ENCODE assay signal across 2 cellular contexts in genomic region chr2:45932278-45932975, GRCh38.
TF ChIP-seq lines count a peak whose summit lies in the region.

No MANE protein-coding gene starts in this region.

TF ChIP-seq in SK-N-SH, 30 proteins besides CTCF, POLR2A, EP300 and RAD21 (continued from another document):
- no peak for TF ChIP-seq IRF3 (IDR thresholded peaks at IDR 0.05; ENCODE audit: low read depth, low read length)
- TF ChIP-seq USF2 (IDR thresholded peaks at IDR 0.05; ENCODE audit: borderline replicate concordance, low read depth, low read length) = no peak
- TF ChIP-seq CHD2 (IDR thresholded peaks at IDR 0.05; ENCODE audit: low read length, partially characterized antibody) = no peak
- TF ChIP-seq TCF12 (IDR thresholded peaks at IDR 0.05) = peak; percentile 20; the same call in 1 of the 2 replicates

TF ChIP-seq in SK-N-SH treated with all-trans-retinoic acid at 6 μM for 48 hours, 23 proteins besides CTCF, POLR2A, EP300 and RAD21 (continued from another document):
- TF ChIP-seq TSHZ2 (CRISPR knock-in tag; IDR thresholded peaks at IDR 0.05) (no peak), POU6F1 (CRISPR knock-in tag; IDR thresholded peaks at IDR 0.05; ENCODE audit: borderline replicate concordance, low read depth) (no peak), CSDC2 (CRISPR knock-in tag; IDR thresholded peaks at IDR 0.05) (no peak), RARB (CRISPR knock-in tag; IDR thresholded peaks at IDR 0.05) (no peak), ZFP30 (CRISPR knock-in tag; IDR thresholded peaks at IDR 0.05) (no peak), PPARA (CRISPR knock-in tag; IDR thresholded peaks at IDR 0.05; ENCODE audit: borderline replicate concordance) (no peak), ZNF70 (CRISPR knock-in tag; IDR thresholded peaks at IDR 0.05) (no peak), ESRRG (CRISPR knock-in tag; IDR thresholded peaks at IDR 0.05) (no peak), ZC3H10 (CRISPR knock-in tag; IDR thresholded peaks at IDR 0.05) (no peak), ARNTL (CRISPR knock-in tag; IDR thresholded peaks at IDR 0.05; ENCODE audit: borderline replicate concordance, low read depth) (no peak), GLIS3 (CRISPR knock-in tag; IDR thresholded peaks at IDR 0.05) (no peak), PATZ1 (CRISPR knock-in tag; IDR thresholded peaks at IDR 0.05; ENCODE audit: borderline replicate concordance) (no peak), ZNF565 (CRISPR knock-in tag; conservative IDR thresholded peaks at IDR 0.05; ENCODE audit: low read depth) (no peak), CREB5 (CRISPR knock-in tag; IDR thresholded peaks at IDR 0.05; ENCODE audit: low read depth) (no peak), OSR1 (CRISPR knock-in tag; IDR thresholded peaks at IDR 0.05) (no peak), ZFP3 (CRISPR knock-in tag; IDR thresholded peaks at IDR 0.05) (no peak)
